In genomic region chr15:42623951-42624350, GRCh38 we compare ENCODE assay signal across 31 cellular contexts.
"Had no signal": no experiment of that assay in that cellular context is flagged by ENCODE, and none has a peak within 500 bp of the region (broad histone marks: within the 10 kb centered on the region; RNA-seq: fewer than 3 reads in every experiment).

No MANE protein-coding gene starts in this region.

- H3K9me3 ChIP-seq: ascending aorta, SJCRH30 had no signal

- H3K4me3 ChIP-seq: ascending aorta, cardiac muscle cell, SJCRH30, SK-N-MC had no signal

- ATAC-seq: activated CD8-positive, alpha-beta memory T cell treated with anti-CD3 and anti-CD28 coated beads, Interleukin-2, amount 10 ng/mL, durations not matched to agents 7 days and 5 days; Panc1 had no signal

- H3K27ac ChIP-seq: cardiac muscle cell, SJCRH30, SK-N-MC, WERI-Rb-1 had no signal

- H3K36me3 ChIP-seq: cardiac muscle cell, SJCRH30, WERI-Rb-1 had no signal

- H3K27me3 ChIP-seq: ascending aorta, cardiac muscle cell, SJCRH30 had no signal

- DNase-seq: activated CD4-positive, alpha-beta memory T cell treated with anti-CD3 and anti-CD28 coated beads, Interleukin-2, amount 10 ng/mL, durations not matched to agents 7 days and 5 days; activated CD4-positive, alpha-beta T cell treated with anti-CD3 and anti-CD28 coated beads for 1 hour; activated CD4-positive, alpha-beta T cell treated with anti-CD3 and anti-CD28 coated beads for 48 hours; activated CD4-positive, CD25-positive, alpha-beta regulatory T cell; activated CD8-positive, alpha-beta memory T cell treated with anti-CD3 and anti-CD28 coated beads for 24 hours; activated CD8-positive, alpha-beta memory T cell treated with anti-CD3 and anti-CD28 coated beads, Interleukin-2, amount 10 ng/mL, durations not matched to agents 7 days and 5 days; activated gamma-delta T cell; activated naive CD4-positive, alpha-beta T cell treated with Interleukin-2 at 50 U/mL for 16 hours; activated naive CD8-positive, alpha-beta T cell treated with anti-CD3 and anti-CD28 coated beads, Interleukin-2, amount 10 ng/mL, durations not matched to agents 7 days and 5 days; activated T-cell treated with anti-CD3 and anti-CD28 coated beads, Interleukin-2, amount 50 U/mL, for 1 hour; amygdala; Kasumi-1; KG1; MM.1S; MV-4-11; NCI-H1092; NCI-H1436 treated with DMSO at 0.1 percent for 48 hours; NCI-H1694 treated with DMSO at 0.1 percent for 48 hours; NCI-H2029; NCI-H2171; NCI-H510A treated with DMSO at 0.1 percent for 48 hours; NCI-H526 treated with DMSO at 0.1 percent for 48 hours; NCI-H774; SHP77; SJCRH30; T1000; WERI-Rb-1 had no signal
